17 cellular contexts compared by ENCODE assay signal in the genomic region with DNA sequence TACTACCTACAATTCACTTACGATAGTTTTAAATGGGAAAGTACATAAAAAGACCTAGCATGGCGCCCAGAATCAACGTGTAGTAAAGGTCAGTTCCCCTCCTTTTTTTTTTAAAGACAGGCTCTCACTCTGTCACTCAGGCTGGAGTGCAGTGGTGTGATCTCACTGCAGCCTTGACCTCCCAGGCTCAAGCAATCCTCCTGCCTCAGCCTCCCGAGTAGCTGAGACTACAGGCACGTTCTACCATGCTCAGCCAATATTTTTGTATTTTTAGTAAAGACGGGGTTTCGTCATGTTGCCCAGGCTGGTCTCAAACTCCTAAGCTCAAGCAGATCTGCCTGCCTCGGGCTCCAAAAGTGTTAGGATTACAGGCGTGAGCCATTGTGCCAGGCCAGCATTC. TPM values are rescaled to one million over a fixed set of nuclear protein-coding genes. Genes with fewer than 3 reads are reported as not detected.
A peak's percentile ranks its signal among the peaks of the same experiment; 100 is the strongest.
DNase-seq lines count a peak whose midpoint lies in the region; ATAC-seq and TF ChIP-seq lines count a peak whose summit lies in the region.
"Had no signal": no experiment of that assay in that cellular context is flagged by ENCODE, and none has a peak within 500 bp of the region (broad histone marks: within the 10 kb centered on the region; RNA-seq: fewer than 3 reads in every experiment).

No MANE protein-coding gene starts in this region.

- H3K36me3 ChIP-seq in left ventricle myocardium inferior (peaks cover 47% of the 10 kb centered on the region), heart right ventricle (peaks cover 0 to 55% (median 6%) of the 10 kb centered on the region in 9 donors), GM23338 (ENCODE audit: insufficient read depth) (peaks cover 18% of the 10 kb centered on the region; the same call in 1 of the 2 replicates), endodermal cell (ENCODE audit: control insufficient read depth, insufficient read depth, low read length) (peaks cover 50% of the 10 kb centered on the region), A673 (ENCODE audit: insufficient read depth, low read length, poor library complexity, severe bottlenecking) (peaks cover 21% of the 10 kb centered on the region)

- H3K4me1 ChIP-seq in left ventricle myocardium inferior (no peaks in the 10 kb centered on the region), heart right ventricle (no peaks in the 10 kb centered on the region), GM23338 (ENCODE audit: insufficient read depth) (peaks cover under 1% of the 10 kb centered on the region; the same call in 1 of the 2 replicates), endodermal cell (ENCODE audit: control insufficient read depth, insufficient read depth, low read length) (no peaks in the 10 kb centered on the region), A673 (ENCODE audit: insufficient read depth, low read length, poor library complexity, severe bottlenecking) (no peaks in the 10 kb centered on the region)

- H3F3A ChIP-seq in GM23338 (replicated peaks; ENCODE audit: low read depth), result no peaks in the 10 kb centered on the region

- no peak for TF ChIP-seq CTCF in left ventricle myocardium inferior (IDR thresholded peaks at IDR 0.05; ENCODE audit: borderline replicate concordance)
- no peak for TF ChIP-seq CTCF in heart right ventricle (IDR thresholded peaks at IDR 0.05)
- TF ChIP-seq CTCF in GM23338 (conservative IDR thresholded peaks at IDR 0.05; ENCODE audit: low read depth in 2 of 2), result no peak
- TF ChIP-seq CTCF in endodermal cell (conservative IDR thresholded peaks at IDR 0.05), result no peak
- no peak for TF ChIP-seq CTCF in progenitor cell of endocrine pancreas (IDR thresholded peaks at IDR 0.05; ENCODE audit: unreplicated experiment)
- no peak for TF ChIP-seq CTCF in A673 (conservative IDR thresholded peaks at IDR 0.05; ENCODE audit: low read depth, low read length)

- H3K27ac Mint-ChIP-seq in GM23338, result no peak overlapping the region
- no peak overlapping the region for H3K27ac Mint-ChIP-seq in endodermal cell
- peak overlapping the region; percentile 8 for H3K27ac Mint-ChIP-seq in progenitor cell of endocrine pancreas
- H3K27ac Mint-ChIP-seq: IgD-negative memory B cell had no signal

- H3K27me3 ChIP-seq in left ventricle myocardium inferior (ENCODE audit: low read depth) (no peaks in the 10 kb centered on the region), heart right ventricle (no peaks in the 10 kb centered on the region), GM23338 (ENCODE audit: insufficient read depth) (no peaks in the 10 kb centered on the region), endodermal cell (ENCODE audit: control insufficient read depth, insufficient read depth, low read length, poor library complexity, severe bottlenecking) (no peaks in the 10 kb centered on the region), A673 (replicated peaks; ENCODE audit: insufficient read depth, low read depth, low read length, poor library complexity) (no peaks in the 10 kb centered on the region)

- DNase-seq in left ventricle myocardium inferior (no peak), heart right ventricle (no peak), GM23338 (ENCODE audit: low spot score) (no peak), endodermal cell (no peak), progenitor cell of endocrine pancreas (ENCODE audit: low spot score, unreplicated experiment) (no peak), A673 (ENCODE audit: low spot score) (no peak)
- DNase-seq: ACHN; AML-193; CD4-positive, alpha-beta memory T cell; DMS153; DMS79; GDM1; GM23248; HCEC 1CT had no signal

- no peak overlapping the region for H3K4me3 Mint-ChIP-seq in GM23338
- H3K4me3 Mint-ChIP-seq in endodermal cell, result no peak overlapping the region
- H3K4me3 Mint-ChIP-seq in progenitor cell of endocrine pancreas (ENCODE audit: low read depth), result no peak overlapping the region
- H3K4me3 Mint-ChIP-seq: CD4-positive, alpha-beta memory T cell; IgD-negative memory B cell had no signal

- H3K9me3 ChIP-seq in left ventricle myocardium inferior (replicated peaks) (no peaks in the 10 kb centered on the region), heart right ventricle (no peaks in the 10 kb centered on the region), endodermal cell (ENCODE audit: control insufficient read depth, low read length) (peaks cover 25% of the 10 kb centered on the region), A673 (ENCODE audit: low read depth, low read length, poor library complexity, severe bottlenecking) (no peaks in the 10 kb centered on the region)

- ATAC-seq in heart right ventricle, result no peak
- no peak for ATAC-seq in GM23338
- ATAC-seq in HG02623 (IDR thresholded peaks at IDR 0.05; ENCODE audit: unreplicated experiment), result no peak

- no peak overlapping the region for H3K4me3 ChIP-seq in left ventricle myocardium inferior
- H3K4me3 ChIP-seq in heart right ventricle, result no peak overlapping the region
- H3K4me3 ChIP-seq in GM23338, result no peak overlapping the region
- no peak overlapping the region for H3K4me3 ChIP-seq in endodermal cell (ENCODE audit: low read length)
- no peak overlapping the region for H3K4me3 ChIP-seq in A673 (ENCODE audit: low read depth, low read length, poor library complexity, severe bottlenecking)
- H3K4me3 ChIP-seq: GM23248 had no signal

- no peak overlapping the region for H3K9ac ChIP-seq in endodermal cell (ENCODE audit: extremely low read depth, low read length, poor library complexity, severe bottlenecking)
- H3K9ac ChIP-seq: GM23248 had no signal

- H3K4me1 Mint-ChIP-seq in GM23338 (no peaks in the 10 kb centered on the region), endodermal cell (no peaks in the 10 kb centered on the region), progenitor cell of endocrine pancreas (ENCODE audit: low read depth) (no peaks in the 10 kb centered on the region)

- H3K27ac ChIP-seq in left ventricle myocardium inferior (replicated peaks) (peak overlapping the region; percentile 7), heart right ventricle (no peak overlapping the region), GM23338 (ENCODE audit: low read depth) (peak overlapping the region; percentile 57), endodermal cell (ENCODE audit: low read depth, low read length) (peak overlapping the region; percentile 2), A673 (ENCODE audit: low read depth, low read length, poor library complexity, severe bottlenecking) (no peak overlapping the region)
- H3K27ac ChIP-seq: C4-2B, GM23248 had no signal

- POLR2A ChIA-PET in A673 (lab: Charles Lee; ENCODE audit: low non-redundant PET), result no interaction called here

- H3K9me3 Mint-ChIP-seq in GM23338 (peaks cover 8% of the 10 kb centered on the region), endodermal cell (peaks cover 14% of the 10 kb centered on the region), progenitor cell of endocrine pancreas (ENCODE audit: low read depth) (peaks cover 5% of the 10 kb centered on the region)

- no TSS peak for BruUV-seq in A673 (replicated peaks; lab: Mats Ljungman, UMichigan)

- H3K4me2 ChIP-seq in GM23338, result no peak overlapping the region

- 0 out of 2 replicates have a peak, but pooled peaks cover 3% of the 10 kb centered on the region for H3K9me2 ChIP-seq in GM23338 (ENCODE audit: insufficient read depth)

- no peaks in the 10 kb centered on the region for H4K20me1 ChIP-seq in GM23338 (replicated peaks; ENCODE audit: insufficient read depth)

- H2AFZ ChIP-seq in GM23338, result no peak overlapping the region
- H2AFZ ChIP-seq: GM23248 had no signal

- intact Hi-C loops in left ventricle myocardium inferior (cut with micrococcal nuclease) (no loop called here), heart right ventricle (cut with DNase I) (no loop called here), A673 (cut with micrococcal nuclease; ENCODE audit: unreplicated experiment) (no loop called here)

- no peaks in the 10 kb centered on the region for H3K79me2 ChIP-seq in GM23338 (replicated peaks; ENCODE audit: insufficient read depth)

- CTCF ChIA-PET in A673 (lab: Charles Lee), result no interaction called here

- no peaks in the 10 kb centered on the region for H3K27me3 Mint-ChIP-seq in GM23338 (ENCODE audit: insufficient read depth, low read depth, poor library complexity)
- H3K27me3 Mint-ChIP-seq in endodermal cell (ENCODE audit: insufficient read depth), result no peaks in the 10 kb centered on the region
- H3K27me3 Mint-ChIP-seq in progenitor cell of endocrine pancreas, result no peaks in the 10 kb centered on the region
- H3K27me3 Mint-ChIP-seq: CD4-positive, alpha-beta memory T cell; IgD-negative memory B cell had no signal

- H3K36me3 Mint-ChIP-seq in GM23338 (ENCODE audit: low read depth) (peaks cover 33% of the 10 kb centered on the region), endodermal cell (ENCODE audit: low read depth) (peaks cover 43% of the 10 kb centered on the region), progenitor cell of endocrine pancreas (ENCODE audit: insufficient read depth) (peaks cover 21% of the 10 kb centered on the region)
- H3K36me3 Mint-ChIP-seq: IgD-negative memory B cell had no signal

- 95% methylated on average over 9 of the region's 9 CpGs for WGBS in heart right ventricle, 2 donors
- 96% methylated on average over 9 of the region's 9 CpGs for WGBS in endodermal cell (ENCODE audit: insufficient coverage in 1 of 2, insufficient read length in 1 of 2), 2 experiments

TF ChIP-seq in GM23338, 12 proteins besides CTCF, POLR2A, EP300 and RAD21 (continues in another document):
- TF ChIP-seq JUNB (IDR thresholded peaks at IDR 0.05; ENCODE audit: unreplicated experiment) (no peak), ZNF114 (CRISPR knock-in tag; IDR thresholded peaks at IDR 0.05) (no peak), STAT1 (IDR thresholded peaks at IDR 0.05; ENCODE audit: unreplicated experiment) (no peak)

RNA-seq across cellular contexts. Expression of a gene that starts 40.7 kb away (rescaled TPM):
- total RNA-seq in left ventricle myocardium inferior (13.8 TPM), heart right ventricle (10 to 100 TPM; 15.4 to 27.2 (median 19.9) TPM), endodermal cell (10 to 100 TPM; 32.7 to 33.3 TPM), progenitor cell of endocrine pancreas (30.6 and 30.9 TPM in 2 replicates), A673 (2021) (31.6 and 35.8 TPM in 2 replicates)
- polyA plus RNA-seq in heart right ventricle (1 to 10 TPM; 5.4 to 5.6 TPM), GM23338 (2016; fragmentation: Nextera tagmentation; extraction: Ambion mirVana) (17.7 and 18.3 TPM in 2 replicates)
- 47.4 and 51.6 TPM in 2 replicates for total RNA-seq in GM23338 (2014; rRNA removed; shearing (Covaris generic))
- polyA plus RNA-seq in endodermal cell (2013, experiment 1 of 2), result 24.2 TPM
- 22.1 TPM for polyA plus RNA-seq in endodermal cell (2013, experiment 2 of 2)

Comparison
In these comparisons a context has a peak if more than half of its experiments do, and no peak if none do; other contexts are left out.
1. H3K27ac ChIP-seq: peak in left ventricle myocardium inferior (single experiment), GM23338 (single experiment) and endodermal cell (single experiment); none in heart right ventricle (0 of 10) and A673 (single experiment).